8 cellular contexts compared by ENCODE assay signal in genomic region chr12:47818701-47819543, GRCh38. TPM values are rescaled to one million over a fixed set of nuclear protein-coding genes. Genes with fewer than 3 reads are reported as not detected.
DNase-seq lines count a peak whose midpoint lies in the region; ATAC-seq, FAIRE-seq and TF ChIP-seq lines count a peak whose summit lies in the region.

No MANE protein-coding gene starts in this region.

- TF ChIP-seq POLR2A in A549 (IDR thresholded peaks at IDR 0.05; ENCODE audit: low read length): 0 out of 2 replicates have a peak, but pooled peaks have one; percentile 11

- POLR2A ChIA-PET in A549 (lab: Yijun Ruan, JAX): interaction anchor here (2.8 to 3.5 kb wide), 2 partner anchors 10 to 19 kb away, joined by 20 to 28 read pairs; no protein-coding TSS in a partner anchor
- POLR2A ChIA-PET in WTC11 (lab: Charles Lee): interaction anchor here (0.6 to 1.7 kb wide), 5 partner anchors 9 to 1563 kb away, joined by 3 to 8 read pairs (median 4); no protein-coding TSS in a partner anchor

- no peaks in the 10 kb centered on the region for H3K9me3 ChIP-seq in A549
- H3K9me3 ChIP-seq in ectodermal cell (ENCODE audit: control insufficient read depth, low read length): no peaks in the 10 kb centered on the region

- H3K36me3 ChIP-seq in ectodermal cell (ENCODE audit: control insufficient read depth, insufficient read depth, low read length): no peaks in the 10 kb centered on the region

- no peak for FAIRE-seq in A549 (lab: Jason Lieb, UNC)

- peak; percentile 52 to 58; a peak in 4 of 5 replicates for TF ChIP-seq RAD21 in A549 (conservative IDR thresholded peaks at IDR 0.05 in 1 of 2, IDR thresholded peaks at IDR 0.05 in 1 of 2)

- H3K27ac ChIP-seq in A549 (peak overlapping the region; percentile 96 to 100), ectodermal cell (ENCODE audit: insufficient read depth, low read depth, low read length, poor library complexity, severe bottlenecking) (no peak overlapping the region), temporal lobe (ENCODE audit: low read depth, low read length) (peak overlapping the region; percentile 82)

- H3K4me1 Mint-ChIP-seq in WTC11: peaks cover 61% of the 10 kb centered on the region

- DNase-seq in A549 (ENCODE audit: low read depth in 1 of 2, low spot score in 1 of 2): peak; percentile 51 to 65
- peak in 39 of 76 experiments; percentile 14 to 64 (median 35) for DNase-seq in HUDEP-2 (lab: John Stamatoyannopoulos, UW; ENCODE audit: unreplicated experiment in 76 of 76)
- peak; percentile 77 for DNase-seq in WTC11 (ENCODE audit: low spot score)
- DNase-seq in mesenteric fat pad (ENCODE audit: low spot score): peak; percentile 94

- TF ChIP-seq EP300 in A549 (IDR thresholded peaks at IDR 0.05): no peak

- H3K27me3 Mint-ChIP-seq in WTC11 (ENCODE audit: low read depth): peaks cover 12% of the 10 kb centered on the region

- TF ChIP-seq CTCF in A549 (IDR thresholded peaks at IDR 0.05) (peak; percentile 46), WTC11 (IDR thresholded peaks at IDR 0.05) (no peak)

- peaks cover 68% of the 10 kb centered on the region for H3K4me1 ChIP-seq in A549
- peaks cover 41% of the 10 kb centered on the region for H3K4me1 ChIP-seq in ectodermal cell (ENCODE audit: control insufficient read depth, insufficient read depth, low read length)

- no peaks in the 10 kb centered on the region for H3K9me3 Mint-ChIP-seq in WTC11

- 18% methylated on average over 14 of the region's 49 CpGs for WGBS in A549 (ENCODE audit: missing lambda C conversion rate)
- WGBS in ectodermal cell, 2 experiments: 8% methylated on average over 49 of the region's 49 CpGs

- H3K4me3 ChIP-seq in A549: peak overlapping the region; percentile 89
- H3K4me3 ChIP-seq in ectodermal cell (ENCODE audit: insufficient read depth, low read depth, low read length): peak overlapping the region; percentile 58

- H3K36me3 Mint-ChIP-seq in WTC11: no peaks in the 10 kb centered on the region; the same call in 1 of the 2 replicates

- CTCF ChIA-PET in A549 (lab: Yijun Ruan, JAX) (interaction anchor here (0.7 to 59.0 kb wide), 15 partner anchors 11 to 104 kb away, joined by 3 to 1532 read pairs (median 10); no protein-coding TSS in a partner anchor), WTC11 (lab: Charles Lee) (interaction anchor here (0.6 to 7.6 kb wide), 15 partner anchors 9 to 934 kb away, joined by 3 to 134 read pairs (median 5); partner anchors contain the start of genes RAPGEF3 and VDR)

- H3K4me3 Mint-ChIP-seq in WTC11: peak overlapping the region; percentile 78

- H3K27ac Mint-ChIP-seq in WTC11: peak overlapping the region; percentile 81

- ATAC-seq in A549 (peak; percentile 41 to 57), GM18867 (IDR thresholded peaks at IDR 0.05; ENCODE audit: unreplicated experiment) (peak; percentile 38), WTC11 (peak; percentile 51), GM18519 (IDR thresholded peaks at IDR 0.05; ENCODE audit: low FRiP score, unreplicated experiment) (no peak)

- peaks cover 13% of the 10 kb centered on the region for H3K27me3 ChIP-seq in ectodermal cell (ENCODE audit: control insufficient read depth, insufficient read depth, low read length, poor library complexity, severe bottlenecking)

- H3K4me2 ChIP-seq in A549: peak overlapping the region; percentile 95

TF ChIP-seq in A549, 52 proteins besides CTCF, POLR2A, EP300 and RAD21:
- TF ChIP-seq PHF8 (IDR thresholded peaks at IDR 0.05; ENCODE audit: borderline replicate concordance, low read depth) (0 out of 2 replicates have a peak, but pooled peaks have one; percentile 21), E2F6 (IDR thresholded peaks at IDR 0.05; ENCODE audit: borderline replicate concordance, low read depth) (peak; percentile 51; the same call in 1 of the 2 replicates), SMC3 (IDR thresholded peaks at IDR 0.05) (peak; percentile 41), RFX5 (IDR thresholded peaks at IDR 0.05) (no peak), MAX (IDR thresholded peaks at IDR 0.05) (peak; percentile 33)

TF ChIP-seq in WTC11, 78 proteins besides CTCF, POLR2A, EP300 and RAD21:
- no peak for TF ChIP-seq ZSCAN18 (CRISPR knock-in tag; IDR thresholded peaks at IDR 0.05)
- TF ChIP-seq, protein P1, sequence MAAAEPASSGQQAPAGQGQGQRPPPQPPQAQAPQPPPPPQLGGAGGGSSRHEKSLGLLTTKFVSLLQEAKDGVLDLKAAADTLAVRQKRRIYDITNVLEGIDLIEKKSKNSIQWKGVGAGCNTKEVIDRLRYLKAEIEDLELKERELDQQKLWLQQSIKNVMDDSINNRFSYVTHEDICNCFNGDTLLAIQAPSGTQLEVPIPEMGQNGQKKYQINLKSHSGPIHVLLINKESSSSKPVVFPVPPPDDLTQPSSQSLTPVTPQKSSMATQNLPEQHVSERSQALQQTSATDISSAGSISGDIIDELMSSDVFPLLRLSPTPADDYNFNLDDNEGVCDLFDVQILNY (CRISPR knock-in tag; IDR thresholded peaks at IDR 0.05): 0 out of 2 replicates have a peak, but pooled peaks have one; percentile 11
- peak; percentile 63; the same call in 1 of the 2 replicates for TF ChIP-seq TEAD1 (CRISPR knock-in tag; IDR thresholded peaks at IDR 0.05)
- no peak for TF ChIP-seq NR1H2 (CRISPR knock-in tag; IDR thresholded peaks at IDR 0.05)
- peak; percentile 84; the same call in 1 of the 2 replicates for TF ChIP-seq HMGXB4 (CRISPR knock-in tag; IDR thresholded peaks at IDR 0.05)
- TF ChIP-seq CREB1 (CRISPR knock-in tag; IDR thresholded peaks at IDR 0.05): no peak
- no peak for TF ChIP-seq ATF3 (CRISPR knock-in tag; conservative IDR thresholded peaks at IDR 0.05)
- no peak for TF ChIP-seq NFYB (CRISPR knock-in tag; conservative IDR thresholded peaks at IDR 0.05; ENCODE audit: low read depth)
- no peak for TF ChIP-seq SMAD4 (CRISPR knock-in tag; IDR thresholded peaks at IDR 0.05)
- 0 out of 2 replicates have a peak, but pooled peaks have one; percentile 48 for TF ChIP-seq KAT7 (CRISPR knock-in tag; IDR thresholded peaks at IDR 0.05; ENCODE audit: borderline replicate concordance)
- TF ChIP-seq ZNF671 (CRISPR knock-in tag; IDR thresholded peaks at IDR 0.05): no peak

RNA-seq across cellular contexts. Expression of gene HDAC7, which starts 0.8 kb away (rescaled TPM):
- polyA plus RNA-seq in A549 (2011; rRNA removed): 17.2 and 20.8 TPM in 2 replicates
- polyA plus RNA-seq in A549 (2012; cell fraction: cytosol; rRNA removed): 42.9 and 56.8 TPM in 2 replicates
- polyA plus RNA-seq in A549 (2012; cell fraction: nucleus; rRNA removed): 170 and 171 TPM in 2 replicates
- polyA plus RNA-seq in A549 (2017; fragmentation: RNase III; extraction: RNeasy Plus Mini Kit Qiagen cat#74134 plus additional on column Dnase treatment): 34.1 to 38.9 TPM (median 36.0 TPM) in 3 replicates
- 20.2 and 26.1 TPM in 2 replicates for polyA minus RNA-seq in A549 (2011; rRNA and poly(A)+ RNA removed)
- 89.9 to 111 TPM (median 94.7 TPM) in 3 replicates for total RNA-seq in WTC11 (2021)
- polyA plus RNA-seq in ectodermal cell (2013, experiment 1 of 4): 50.9 TPM
- polyA plus RNA-seq in ectodermal cell (2013, experiment 2 of 4): 44.3 TPM
- polyA plus RNA-seq in ectodermal cell (2013, experiment 3 of 4): 32.5 TPM
- polyA plus RNA-seq in ectodermal cell (2013, experiment 4 of 4): 37.2 TPM
- total RNA-seq in mesenteric fat pad: 105 TPM
- total RNA-seq in temporal lobe: 10.8 TPM

RNA-seq across cellular contexts. Expression of gene SLC48A1, which starts 45.9 kb away (rescaled TPM):
- polyA plus RNA-seq in A549 (2011; rRNA removed): 25.1 and 27.3 TPM in 2 replicates
- polyA plus RNA-seq in A549 (2012; cell fraction: cytosol; rRNA removed): 27.5 and 39.0 TPM in 2 replicates
- 43.0 and 43.8 TPM in 2 replicates for polyA plus RNA-seq in A549 (2012; cell fraction: nucleus; rRNA removed)
- polyA plus RNA-seq in A549 (2017; fragmentation: RNase III; extraction: RNeasy Plus Mini Kit Qiagen cat#74134 plus additional on column Dnase treatment): 32.6 to 35.2 TPM (median 33.3 TPM) in 3 replicates
- 37.7 and 42.9 TPM in 2 replicates for polyA minus RNA-seq in A549 (2011; rRNA and poly(A)+ RNA removed)
- total RNA-seq in WTC11 (2021): 13.5 to 16.8 TPM (median 13.8 TPM) in 3 replicates
- 15.3 TPM for polyA plus RNA-seq in ectodermal cell (2013, experiment 1 of 4)
- 14.6 TPM for polyA plus RNA-seq in ectodermal cell (2013, experiment 2 of 4)
- polyA plus RNA-seq in ectodermal cell (2013, experiment 3 of 4): 11.3 TPM
- polyA plus RNA-seq in ectodermal cell (2013, experiment 4 of 4): 13.5 TPM
- 40.3 TPM for total RNA-seq in mesenteric fat pad
- total RNA-seq in temporal lobe: 7.4 TPM

Comparison
In these comparisons a context has a peak if more than half of its experiments do, and no peak if none do; other contexts are left out.
1. DNase-seq: peak in every context shown above with its lines; median percentile 94 in mesenteric fat pad; 77 in WTC11; 58 in A549; 35 in HUDEP-2.
2. Of the 8 proteins assayed by ChIP-seq in both WTC11 and A549: peak only in WTC11: HMGXB4; only in A549: CTCF and MAX; in both: none; in neither: 5.